ENCODE assay signal across 12 cellular contexts in the genomic region with DNA sequence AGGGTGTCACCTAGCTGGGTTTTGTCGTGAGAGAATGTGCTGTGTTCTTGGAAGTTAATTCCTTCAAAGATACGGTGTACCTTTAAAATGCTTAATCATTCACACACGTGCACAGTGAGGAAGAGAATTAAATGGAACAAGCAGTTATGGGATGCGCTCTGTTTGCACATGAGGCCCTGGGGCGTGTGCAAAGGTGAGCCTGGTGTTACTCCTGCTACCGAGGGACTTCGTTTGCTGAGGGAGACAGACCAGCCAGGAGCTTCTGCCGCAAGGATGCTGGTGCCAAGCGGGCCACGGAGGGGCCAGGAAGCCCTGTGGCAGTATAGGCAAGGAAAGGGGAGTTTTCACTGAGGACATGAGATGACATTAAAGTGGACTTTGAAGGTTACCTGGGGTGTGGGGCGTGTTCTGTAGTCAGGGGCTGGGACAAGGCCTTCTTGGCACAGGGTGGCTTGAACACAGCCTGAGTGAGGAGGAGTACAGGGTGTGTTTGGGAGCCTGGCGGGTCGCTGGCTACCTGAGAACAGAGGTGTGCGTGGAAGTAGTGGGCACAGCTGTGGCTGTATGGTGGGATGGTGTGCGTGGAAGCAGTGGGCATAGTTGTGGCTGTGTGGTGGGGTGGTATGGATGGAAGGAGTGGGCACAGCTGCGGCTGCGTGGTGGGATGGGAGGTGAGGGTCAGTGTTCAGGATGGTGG. TPM values are rescaled to one million over a fixed set of nuclear protein-coding genes. Genes with fewer than 3 reads are reported as not detected.
DNase-seq lines count a peak whose midpoint lies in the region; ATAC-seq and TF ChIP-seq lines count a peak whose summit lies in the region.
"Had no signal": no experiment of that assay in that cellular context is flagged by ENCODE, and none has a peak within 500 bp of the region (broad histone marks: within the 10 kb centered on the region; RNA-seq: fewer than 3 reads in every experiment).

No MANE protein-coding gene starts in this region.

- peaks cover 30% of the 10 kb centered on the region for H3K4me1 ChIP-seq in NT2/D1 (ENCODE audit: insufficient read depth, insufficient read length)

- peak overlapping the region; percentile 61 for H3K9ac ChIP-seq in NT2/D1 (ENCODE audit: insufficient read length, low read depth)

- no peaks in the 10 kb centered on the region for H3K27me3 ChIP-seq in NT2/D1 (ENCODE audit: insufficient read depth, insufficient read length)
- H3K27me3 ChIP-seq: thyroid gland had no signal

- no peaks in the 10 kb centered on the region for H3K9me3 ChIP-seq in NT2/D1 (ENCODE audit: insufficient read depth, low read length)
- H3K9me3 ChIP-seq: thyroid gland had no signal

- H3K4me3 Mint-ChIP-seq in neural crest cell, result no peak overlapping the region

- peak overlapping the region; percentile 65 for H3K27ac Mint-ChIP-seq in neural crest cell (ENCODE audit: unreplicated experiment)

- H3K27ac ChIP-seq in cingulate gyrus (ENCODE audit: low read depth, low read length), result peak overlapping the region; percentile 54
- H3K27ac ChIP-seq: thyroid gland had no signal

- H3K4me3 ChIP-seq in GM08714 (ENCODE audit: low read length), result peak overlapping the region; percentile 47; the same call in 1 of the 2 replicates
- H3K4me3 ChIP-seq in NT2/D1 (ENCODE audit: insufficient read length, low read depth), result no peak overlapping the region
- H3K4me3 ChIP-seq: thyroid gland had no signal

- no peaks in the 10 kb centered on the region for H3K36me3 Mint-ChIP-seq in neural crest cell (ENCODE audit: low read depth)

- DNase-seq in NT2/D1 (ENCODE audit: low read depth, low spot score) (no peak), neural crest cell (ENCODE audit: low read depth, low spot score) (no peak), NCI-H1417 treated with DMSO at 0.1 percent for 48 hours (lab: John Stamatoyannopoulos, UW) (no peak), SW 1271 (lab: John Stamatoyannopoulos, UW) (no peak), COLO829 (ENCODE audit: low spot score) (no peak)
- DNase-seq: head of caudate nucleus, KG1, NCI-H748 treated with DMSO at 0.1 percent for 48 hours, thyroid gland had no signal

- peaks cover 14% of the 10 kb centered on the region for H3K36me3 ChIP-seq in NT2/D1 (ENCODE audit: insufficient read depth, insufficient read length, low read length)
- H3K36me3 ChIP-seq: thyroid gland had no signal

- no peak for ATAC-seq in HG03571 (IDR thresholded peaks at IDR 0.05; ENCODE audit: unreplicated experiment)

- H3K27me3 Mint-ChIP-seq in neural crest cell (ENCODE audit: low read depth), result no peaks in the 10 kb centered on the region

- H3K4me1 Mint-ChIP-seq in neural crest cell, result peaks cover 11% of the 10 kb centered on the region

- no peaks in the 10 kb centered on the region for H3K9me3 Mint-ChIP-seq in neural crest cell

- no peak for TF ChIP-seq CTCF in neural crest cell (conservative IDR thresholded peaks at IDR 0.05)

RNA-seq across cellular contexts. Expression of a gene that starts 13.5 kb away (rescaled TPM):
- 14.3 and 15.5 TPM in 2 replicates for total RNA-seq in neural crest cell

RNA-seq across cellular contexts. Expression of a gene that starts 37.9 kb away (rescaled TPM):
- total RNA-seq in neural crest cell, result 98.7 and 102 TPM in 2 replicates
